ENCODE assay signal across 8 cellular contexts in the genomic region with DNA sequence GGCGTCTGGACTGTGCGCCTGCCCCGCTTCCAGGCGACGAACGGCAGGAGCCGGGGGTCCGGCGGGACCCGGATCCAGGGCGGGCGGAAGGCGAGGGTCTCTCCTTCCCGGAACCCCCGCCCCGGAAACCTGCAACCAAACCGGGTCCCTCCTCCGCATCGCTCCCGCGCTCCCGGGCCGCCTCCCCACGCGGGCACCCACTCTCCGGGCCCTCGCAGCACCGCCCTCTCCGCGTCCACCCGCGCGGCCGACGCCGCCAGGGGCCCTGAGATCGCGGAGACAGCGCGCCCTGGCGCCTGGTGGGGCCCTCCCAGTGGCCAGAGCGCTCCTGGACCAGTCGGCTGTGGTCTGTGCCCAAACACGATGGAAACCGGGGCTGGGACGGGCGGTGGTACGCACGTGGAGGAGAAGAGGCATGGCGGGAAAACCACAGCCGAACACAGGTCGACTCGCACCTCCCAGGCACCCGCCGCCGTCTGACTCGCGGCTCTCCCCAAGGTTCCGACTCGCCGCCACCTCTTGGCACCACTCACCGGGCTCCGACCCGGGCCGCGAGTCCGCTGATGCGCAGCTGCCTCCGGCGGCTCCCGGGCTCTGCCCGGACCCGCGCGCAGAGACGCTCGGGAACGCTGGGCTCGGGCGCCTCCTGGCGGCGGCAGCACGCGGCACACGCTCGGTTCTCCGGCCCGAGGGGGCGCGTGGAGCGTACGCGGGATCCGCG.
DNase-seq lines count a peak whose midpoint lies in the region; FAIRE-seq and TF ChIP-seq lines count a peak whose summit lies in the region.

No MANE protein-coding gene starts in this region.

- no peak for FAIRE-seq in urothelium cell line (lab: Jason Lieb, UNC)

- H3K4me3 ChIP-seq in foreskin fibroblast (ENCODE audit: low read depth in 1 of 2, low read length in 2 of 2) (peak overlapping the region; percentile 36 to 39), neuron (ENCODE audit: low read length) (peak overlapping the region; percentile 44)

- H2AFZ ChIP-seq in neuron (ENCODE audit: low read depth, low read length) = peak overlapping the region; percentile 50

- H3K27me3 ChIP-seq in neuron (ENCODE audit: insufficient read depth, low read length) = peaks cover 68% of the 10 kb centered on the region

- no peaks in the 10 kb centered on the region for H3K9me3 ChIP-seq in neuron (ENCODE audit: low read length)

- H3K4me1 ChIP-seq in neuron (ENCODE audit: insufficient read depth, low read length) = peaks cover 12% of the 10 kb centered on the region

- DNase-seq in GM19238 (ENCODE audit: insufficient read length, low spot score) (peak; percentile 73), NCI-H82 (lab: John Stamatoyannopoulos, UW) (peak; percentile 79), foreskin fibroblast (peak; percentile 51 to 76), superior temporal gyrus (ENCODE audit: extremely low spot score) (peak; percentile 80), urothelium cell line (ENCODE audit: low spot score) (no peak), AML-193 (lab: John Stamatoyannopoulos, UW) (no peak)
- DNase-seq in activated T-helper 9 cell treated with anti-CD3 and anti-CD28 coated beads, Interleukin-2, amount 50 U/mL, for 16 hours (ENCODE audit: low read depth) = peak; percentile 47

- peak; percentile 60 for TF ChIP-seq CTCF in foreskin fibroblast (IDR thresholded peaks at IDR 0.05; ENCODE audit: low read depth, low read length)

- H3K36me3 ChIP-seq in neuron (ENCODE audit: insufficient read depth, low read length) = no peaks in the 10 kb centered on the region

Comparison
In these comparisons a context has a peak if more than half of its experiments do, and no peak if none do; other contexts are left out.
1. DNase-seq: peak in GM19238 (single experiment), NCI-H82 (single experiment), activated T-helper 9 cell treated with anti-CD3 and anti-CD28 coated beads, Interleukin-2, amount 50 U/mL, for 16 hours (single experiment), foreskin fibroblast (2 of 2) and superior temporal gyrus (single experiment); none in urothelium cell line (single experiment) and AML-193 (0 of 2).